ENCODE assay signal across 8 cellular contexts in genomic region chr16:87389914-87390313, GRCh38. TPM values are rescaled to one million over a fixed set of nuclear protein-coding genes. Genes with fewer than 3 reads are reported as not detected.
DNase-seq lines count a peak whose midpoint lies in the region; ATAC-seq and TF ChIP-seq lines count a peak whose summit lies in the region.
"Not testable (repeated sequence)": the region's sequence is repeated elsewhere in the genome, so short reads cannot be mapped to it uniquely, and the experiment has no call there.

No MANE protein-coding gene starts in this region.

- peaks cover 20% of the 10 kb centered on the region for H3K36me3 Mint-ChIP-seq in activated T-helper 17 cell treated with anti-CD3 and anti-CD28 coated beads, Interleukin-2, amount 50 U/mL, for 72 hours (ENCODE audit: low read depth)
- not testable (repeated sequence) for H3K36me3 Mint-ChIP-seq in brain; nephron (ENCODE audit: low read depth)

- peak overlapping the region; percentile 54; the same call in 1 of the 2 replicates for H3K4me2 ChIP-seq in HCT116 (ENCODE audit: low read length)
- H3K4me2 ChIP-seq in smooth muscle cell = not testable (repeated sequence)

- not testable (repeated sequence) for H3K4me3 ChIP-seq in A673 (ENCODE audit: low read depth, low read length, poor library complexity, severe bottlenecking); HCT116 (replicated peaks in 1 of 2; ENCODE audit: low read depth in 1 of 2, low read length in 2 of 2); smooth muscle cell
- H3K4me3 ChIP-seq in WERI-Rb-1 (ENCODE audit: low read depth, low read length) = peak overlapping the region; percentile 27

- H3K9me2 ChIP-seq in HCT116 (ENCODE audit: insufficient read depth) = not testable (repeated sequence)

- not testable (repeated sequence) for H3K9ac ChIP-seq in HCT116 (ENCODE audit: low read length); smooth muscle cell (ENCODE audit: low read depth)

- peaks cover 31% of the 10 kb centered on the region for H3K4me1 Mint-ChIP-seq in activated T-helper 17 cell treated with anti-CD3 and anti-CD28 coated beads, Interleukin-2, amount 50 U/mL, for 72 hours
- peaks cover 65% of the 10 kb centered on the region for H3K4me1 Mint-ChIP-seq in brain
- peaks cover 49% of the 10 kb centered on the region for H3K4me1 Mint-ChIP-seq in nephron

- peak overlapping the region; percentile 77 for H3K4me3 Mint-ChIP-seq in activated T-helper 17 cell treated with anti-CD3 and anti-CD28 coated beads, Interleukin-2, amount 50 U/mL, for 72 hours
- H3K4me3 Mint-ChIP-seq in brain (peak overlapping the region; percentile 39 to 77 (median 71)), nephron (peak overlapping the region; percentile 50 to 66 (median 65))

- TF ChIP-seq CTCF in A673 (conservative IDR thresholded peaks at IDR 0.05; ENCODE audit: low read depth, low read length); HCT116 (IDR thresholded peaks at IDR 0.05 in 2 of 3, conservative IDR thresholded peaks at IDR 0.05 in 1 of 3; ENCODE audit: borderline replicate concordance in 1 of 3, insufficient read depth in 1 of 3, low read depth in 2 of 3, low read length in 2 of 3); WERI-Rb-1 (IDR thresholded peaks at IDR 0.05; ENCODE audit: low read depth, low read length); brain (conservative IDR thresholded peaks at IDR 0.05); nephron (IDR thresholded peaks at IDR 0.05; ENCODE audit: unreplicated experiment in 3 of 3); smooth muscle cell (IDR thresholded peaks at IDR 0.05; ENCODE audit: borderline replicate concordance, insufficient read depth, poor library complexity, severe bottlenecking): not testable (repeated sequence)

- ATAC-seq in HCT116; activated T-helper 17 cell treated with anti-CD3 and anti-CD28 coated beads, Interleukin-2, amount 50 U/mL, for 72 hours (replicated peaks): not testable (repeated sequence)

- intact Hi-C loops in A673 (cut with micrococcal nuclease; ENCODE audit: unreplicated experiment) (loop anchor here (10.0 kb wide), 1 partner anchor 245 kb away; no protein-coding TSS in a partner anchor), HCT116 (cut with micrococcal nuclease) (loop anchor here (5.0 kb wide), 1 partner anchor 828 kb away; no protein-coding TSS in a partner anchor)

- H3F3A ChIP-seq in smooth muscle cell (ENCODE audit: low read depth) = peaks cover 35% of the 10 kb centered on the region

- H3K36me3 ChIP-seq in A673 (ENCODE audit: insufficient read depth, low read length, poor library complexity, severe bottlenecking); HCT116 (ENCODE audit: control insufficient read depth in 1 of 2, insufficient read depth in 2 of 2, low read length in 2 of 2); WERI-Rb-1; smooth muscle cell (ENCODE audit: low read depth): not testable (repeated sequence)

- CTCF ChIA-PET in A673 (lab: Charles Lee) = not testable (repeated sequence)
- CTCF ChIA-PET in HCT116 (lab: Charles Lee) = interaction anchor here (0.7 kb wide), 1 partner anchor 11 kb away, joined by 3 read pairs; no protein-coding TSS in a partner anchor

- H3K79me2 ChIP-seq in HCT116 (ENCODE audit: insufficient read depth, low read length) (peaks cover 15% of the 10 kb centered on the region), smooth muscle cell (ENCODE audit: low read depth) (peaks cover 23% of the 10 kb centered on the region)

- RAD21 ChIA-PET in HCT116 (lab: Charles Lee; ENCODE audit: low non-redundant PET in 1 of 2, low total read pairs in 2 of 2, uncharacterized antibody in 2 of 2, unreplicated experiment in 2 of 2) = not testable (repeated sequence)

- not testable (repeated sequence) for H2AFZ ChIP-seq in HCT116 (ENCODE audit: low read depth, low read length, poor library complexity, severe bottlenecking); smooth muscle cell (ENCODE audit: low read depth)

- peak overlapping the region; percentile 84 for H3K27ac Mint-ChIP-seq in activated T-helper 17 cell treated with anti-CD3 and anti-CD28 coated beads, Interleukin-2, amount 50 U/mL, for 72 hours
- peak overlapping the region; percentile 55 to 100 (median 90) for H3K27ac Mint-ChIP-seq in brain
- H3K27ac Mint-ChIP-seq in nephron = peak overlapping the region; percentile 47 to 81 (median 68)

- TF ChIP-seq RAD21 in HCT116 (IDR thresholded peaks at IDR 0.05; ENCODE audit: low read depth) = not testable (repeated sequence)

- not testable (repeated sequence) for DNase-seq in A673 (ENCODE audit: low spot score); HCT116 (ENCODE audit: low read depth, low spot score); WERI-Rb-1; smooth muscle cell (lab: John Stamatoyannopoulos, UW; ENCODE audit: unreplicated experiment)
- DNase-seq in islet precursor cell = peak; percentile 5

- H3K27ac ChIP-seq in A673 (ENCODE audit: low read depth, low read length, poor library complexity, severe bottlenecking) (peak overlapping the region; percentile 87), WERI-Rb-1 (peak overlapping the region; percentile 87), smooth muscle cell (ENCODE audit: low read depth) (peak overlapping the region; percentile 92)
- H3K27ac ChIP-seq in HCT116 (ENCODE audit: low read depth, low read length) = not testable (repeated sequence)

- not testable (repeated sequence) for H3K27me3 Mint-ChIP-seq in activated T-helper 17 cell treated with anti-CD3 and anti-CD28 coated beads, Interleukin-2, amount 50 U/mL, for 72 hours; brain; nephron (ENCODE audit: low read depth)

- BruUV-seq in A673 (replicated peaks; lab: Mats Ljungman, UMichigan); HCT116 (replicated peaks; lab: Mats Ljungman, UMichigan): not testable (repeated sequence)

- H3K9me3 ChIP-seq in A673 (ENCODE audit: low read depth, low read length, poor library complexity, severe bottlenecking); HCT116 (ENCODE audit: control insufficient read depth in 1 of 2, insufficient read depth in 1 of 2, low read depth in 1 of 2, low read length in 2 of 2); WERI-Rb-1 (ENCODE audit: severe bottlenecking); smooth muscle cell (replicated peaks; ENCODE audit: low read depth): not testable (repeated sequence)

- H3K9me3 Mint-ChIP-seq in activated T-helper 17 cell treated with anti-CD3 and anti-CD28 coated beads, Interleukin-2, amount 50 U/mL, for 72 hours; brain; nephron: not testable (repeated sequence)

- POLR2A ChIA-PET in A673 (lab: Charles Lee; ENCODE audit: low non-redundant PET) = not testable (repeated sequence)
- POLR2A ChIA-PET in HCT116 (lab: Charles Lee) = interaction anchor here (3.4 kb wide), 1 partner anchor 12 kb away, joined by 15 read pairs; no protein-coding TSS in a partner anchor

- whole genome bisulfite sequencing in smooth muscle cell (ENCODE audit: low lambda C conversion rate) = 97% methylated on average over 9 of the region's 9 CpGs

- H3K4me1 ChIP-seq in A673 (ENCODE audit: insufficient read depth, low read length, poor library complexity, severe bottlenecking) (peaks cover 40% of the 10 kb centered on the region), HCT116 (ENCODE audit: control insufficient read depth in 1 of 2, insufficient read depth in 2 of 2, low read length in 2 of 2) (peaks cover 48 to 60% of the 10 kb centered on the region in 2 experiments), smooth muscle cell (ENCODE audit: low read depth) (peaks cover 12% of the 10 kb centered on the region)

- not testable (repeated sequence) for TF ChIP-seq POLR2A in HCT116 (IDR thresholded peaks at IDR 0.05; ENCODE audit: borderline replicate concordance, extremely low read depth, insufficient read depth, insufficient read length)

- H4K20me1 ChIP-seq in HCT116 (ENCODE audit: insufficient read depth) = not testable (repeated sequence)
- peaks cover 23% of the 10 kb centered on the region for H4K20me1 ChIP-seq in smooth muscle cell (ENCODE audit: low read depth)

- H3K27me3 ChIP-seq in A673 (replicated peaks; ENCODE audit: insufficient read depth, low read depth, low read length, poor library complexity); HCT116 (ENCODE audit: insufficient read depth, low read length); WERI-Rb-1 (ENCODE audit: insufficient read depth, low read depth, severe bottlenecking); smooth muscle cell (ENCODE audit: low read depth): not testable (repeated sequence)

RNA-seq across cellular contexts. Expression of gene MAP1LC3B, which starts 2.2 kb away (rescaled TPM):
- total RNA-seq in A673 (2021) (68.6 and 74.7 TPM in 2 replicates), HCT116 (2021; ENCODE audit: unreplicated experiment) (93.8 TPM), smooth muscle cell (67.5 and 77.5 TPM in 2 replicates)
- polyA plus RNA-seq in HCT116 (2012) = 104 and 108 TPM in 2 replicates
- total RNA-seq in activated T-helper 17 cell treated with anti-CD3 and anti-CD28 coated beads, Interleukin-2, amount 50 U/mL, for 72 hours = 10 to 100 TPM; 57.3 to 69.1 TPM
- polyA plus RNA-seq in brain (ENCODE audit: insufficient read depth, low read depth, low replicate concordance) (82.0 TPM), smooth muscle cell (107 and 118 TPM in 2 replicates)

RNA-seq across cellular contexts. Expression of gene FBXO31, which starts 6.3 kb away (rescaled TPM):
- 32.2 and 34.3 TPM in 2 replicates for total RNA-seq in A673 (2021)
- 52.1 TPM for total RNA-seq in HCT116 (2021; ENCODE audit: unreplicated experiment)
- 27.9 and 33.9 TPM in 2 replicates for polyA plus RNA-seq in HCT116 (2012)
- 10 to 100 TPM; 21.9 to 29.1 TPM for total RNA-seq in activated T-helper 17 cell treated with anti-CD3 and anti-CD28 coated beads, Interleukin-2, amount 50 U/mL, for 72 hours
- 33.4 TPM for polyA plus RNA-seq in brain (ENCODE audit: insufficient read depth, low read depth, low replicate concordance)
- total RNA-seq in smooth muscle cell = 9.3 and 25.6 TPM in 2 replicates
- polyA plus RNA-seq in smooth muscle cell = 13.9 and 23.0 TPM in 2 replicates
